ENCODE assay signal across 19 cellular contexts in genomic region chr3:50164481-50164880, GRCh38. TPM values are rescaled to one million over a fixed set of nuclear protein-coding genes. Genes with fewer than 3 reads are reported as not detected.
DNase-seq lines count a peak whose midpoint lies in the region; FAIRE-seq and TF ChIP-seq lines count a peak whose summit lies in the region.
"Had no signal": no experiment of that assay in that cellular context is flagged by ENCODE, and none has a peak within 500 bp of the region (broad histone marks: within the 10 kb centered on the region; RNA-seq: fewer than 3 reads in every experiment).

No MANE protein-coding gene starts in this region.

- DNase-seq in HTR-8/SVneo (ENCODE audit: insufficient read length, low spot score) (no peak), breast epithelium (ENCODE audit: low spot score in 2 of 2) (no peak), mesenchymal stem cell (no peak), NAMALWA (ENCODE audit: low spot score) (no peak), NCI-H146 (lab: John Stamatoyannopoulos, UW) (no peak)
- DNase-seq in CD8-positive, alpha-beta memory T cell = no peak
- no peak for DNase-seq in activated T-cell treated with anti-CD3 and anti-CD28 coated beads, Interleukin-2, amount 50 U/mL, for 48 hours
- DNase-seq: activated naive CD8-positive, alpha-beta T cell treated with anti-CD3 and anti-CD28 coated beads, Interleukin-2, amount 10 ng/mL, durations not matched to agents 7 days and 5 days; NCI-H1436 treated with DMSO at 0.1 percent for 48 hours; stimulated activated CD4-positive, alpha-beta T cell treated with anti-CD3 and anti-CD28 coated beads, Interleukin-4, amount 100 ng/mL, for 24 hours; stimulated activated naive CD8-positive, alpha-beta T cell treated with anti-CD3 and anti-CD28 coated beads, Interleukin-15, Interleukin-2, amounts not matched to agents 100 U/mL and 50 U/mL, for 24 hours; WERI-Rb-1 had no signal

- no peak overlapping the region for H2BK12ac ChIP-seq in mesenchymal stem cell (ENCODE audit: low read length in 2 of 2)

- H3K27ac ChIP-seq in breast epithelium (peak overlapping the region; percentile 71 to 90), mesenchymal stem cell (ENCODE audit: low read length, poor library complexity, severe bottlenecking) (no peak overlapping the region), stomach smooth muscle (ENCODE audit: low read length) (peak overlapping the region; percentile 89)
- no peak overlapping the region for H3K27ac ChIP-seq in CD8-positive, alpha-beta memory T cell (ENCODE audit: low read depth, low read length)
- H3K27ac ChIP-seq: WERI-Rb-1 had no signal

- H3K27me3 ChIP-seq in breast epithelium = no peaks in the 10 kb centered on the region
- H3K27me3 ChIP-seq in mesenchymal stem cell (ENCODE audit: control insufficient read depth in 1 of 2, insufficient read depth in 1 of 2, low read length in 2 of 2) = peaks cover 6 to 7% of the 10 kb centered on the region in 2 experiments
- no peaks in the 10 kb centered on the region for H3K27me3 ChIP-seq in stomach smooth muscle (ENCODE audit: control insufficient read depth in 1 of 2, insufficient read depth in 2 of 2, low read length in 2 of 2)
- no peaks in the 10 kb centered on the region for H3K27me3 ChIP-seq in CD8-positive, alpha-beta memory T cell (ENCODE audit: insufficient read depth, low read length, poor library complexity, severe bottlenecking)

- H3K9me3 ChIP-seq in breast epithelium = no peaks in the 10 kb centered on the region
- no peaks in the 10 kb centered on the region for H3K9me3 ChIP-seq in mesenchymal stem cell (ENCODE audit: control insufficient read depth, low read length)
- H3K9me3 ChIP-seq in stomach smooth muscle (ENCODE audit: control insufficient read depth in 2 of 2, low read length in 2 of 2) = no peaks in the 10 kb centered on the region
- no peaks in the 10 kb centered on the region for H3K9me3 ChIP-seq in CD8-positive, alpha-beta memory T cell (ENCODE audit: low read length)

- H4K91ac ChIP-seq in mesenchymal stem cell (ENCODE audit: low read length) = no peak overlapping the region

- peaks cover 0 to 1% of the 10 kb centered on the region in 2 donors for H3K27me3 Mint-ChIP-seq in CD8-positive, alpha-beta memory T cell

- no peaks in the 10 kb centered on the region for H3K36me3 Mint-ChIP-seq in CD8-positive, alpha-beta memory T cell
- H3K36me3 Mint-ChIP-seq: activated naive CD8-positive, alpha-beta T cell treated with anti-CD3 and anti-CD28 coated beads, Interleukin-2, amount 10 ng/mL, durations not matched to agents 7 days and 5 days; CD4-positive, alpha-beta memory T cell had no signal

- CTCF ChIA-PET in CD8-positive, alpha-beta memory T cell (lab: Charles Lee) = no interaction called here

- H3K79me1 ChIP-seq in mesenchymal stem cell (replicated peaks; ENCODE audit: low read length, poor library complexity, severe bottlenecking) = no peaks in the 10 kb centered on the region

- no peak overlapping the region for H4K8ac ChIP-seq in mesenchymal stem cell (ENCODE audit: low read length)

- H2AK5ac ChIP-seq in mesenchymal stem cell (ENCODE audit: low read length, severe bottlenecking) = peak overlapping the region; percentile 19

- intact Hi-C loops in breast epithelium (cut with DNase I; ENCODE audit: low total_unique reads) = no loop called here

- POLR2A ChIA-PET in CD8-positive, alpha-beta memory T cell (lab: Charles Lee) = interaction anchor here (0.6 kb wide), 1 partner anchor 182 kb away, joined by 5 read pairs; no protein-coding TSS in a partner anchor

- H2AFZ ChIP-seq in mesenchymal stem cell (ENCODE audit: low read depth, low read length) = no peak overlapping the region

- H3K4me1 ChIP-seq in breast epithelium (peaks cover 25 to 44% of the 10 kb centered on the region in 2 donors), mesenchymal stem cell (ENCODE audit: control insufficient read depth, insufficient read depth, low read depth, low read length) (peaks cover 59% of the 10 kb centered on the region), stomach smooth muscle (ENCODE audit: control insufficient read depth, insufficient read depth, low read length) (peaks cover 96% of the 10 kb centered on the region)
- H3K4me1 ChIP-seq in CD8-positive, alpha-beta memory T cell (ENCODE audit: insufficient read depth, low read length) = no peaks in the 10 kb centered on the region

- no peak overlapping the region for H3K4me3 Mint-ChIP-seq in CD8-positive, alpha-beta memory T cell
- H3K4me3 Mint-ChIP-seq: activated naive CD8-positive, alpha-beta T cell treated with anti-CD3 and anti-CD28 coated beads, Interleukin-2, amount 10 ng/mL, durations not matched to agents 7 days and 5 days; CD4-positive, alpha-beta memory T cell; IgD-negative memory B cell had no signal

- TF ChIP-seq CTCF in breast epithelium (IDR thresholded peaks at IDR 0.05) = no peak

- no peak overlapping the region for H3K4me2 ChIP-seq in mesenchymal stem cell (ENCODE audit: low read length, poor library complexity, severe bottlenecking)

- no peaks in the 10 kb centered on the region for H3K4me1 Mint-ChIP-seq in CD8-positive, alpha-beta memory T cell
- H3K4me1 Mint-ChIP-seq: activated naive CD8-positive, alpha-beta T cell treated with anti-CD3 and anti-CD28 coated beads, Interleukin-2, amount 10 ng/mL, durations not matched to agents 7 days and 5 days; CD4-positive, alpha-beta memory T cell; IgD-negative memory B cell had no signal

- no peak overlapping the region for H3K18ac ChIP-seq in mesenchymal stem cell (ENCODE audit: low read depth in 1 of 2, low read length in 2 of 2)

- H2BK5ac ChIP-seq in mesenchymal stem cell (ENCODE audit: low read depth, low read length, poor library complexity, severe bottlenecking) = no peak overlapping the region

- H3K4me3 ChIP-seq in breast epithelium (peak overlapping the region in 1 of 3 donors; percentile 5), mesenchymal stem cell (ENCODE audit: insufficient read depth in 1 of 2, low read depth in 1 of 2, low read length in 2 of 2) (peak overlapping the region in 1 of 2 experiments; percentile 48), stomach smooth muscle (ENCODE audit: low read length in 2 of 2) (peak overlapping the region; percentile 40 to 59)
- no peak overlapping the region for H3K4me3 ChIP-seq in CD8-positive, alpha-beta memory T cell (ENCODE audit: low read length)
- H3K4me3 ChIP-seq: lung had no signal

- H3K36me3 ChIP-seq in breast epithelium (no peaks in the 10 kb centered on the region), mesenchymal stem cell (ENCODE audit: control insufficient read depth in 1 of 2, insufficient read depth in 2 of 2, low read depth in 1 of 2, low read length in 2 of 2) (peaks cover 0 to 31% of the 10 kb centered on the region in 2 experiments), stomach smooth muscle (ENCODE audit: control insufficient read depth in 2 of 2, insufficient read depth in 2 of 2, low read length in 2 of 2) (no peaks in the 10 kb centered on the region)
- H3K36me3 ChIP-seq in CD8-positive, alpha-beta memory T cell (ENCODE audit: insufficient read depth, low read length) = no peaks in the 10 kb centered on the region

- 69% methylated on average over 1 of the region's 1 CpG for WGBS in mesenchymal stem cell

- FAIRE-seq in HTR-8/SVneo (lab: Jason Lieb, UNC) = peak; percentile 82
- FAIRE-seq: G401.6 had no signal

- H3K9me3 Mint-ChIP-seq in CD8-positive, alpha-beta memory T cell = no peaks in the 10 kb centered on the region
- H3K9me3 Mint-ChIP-seq: activated naive CD8-positive, alpha-beta T cell treated with anti-CD3 and anti-CD28 coated beads, Interleukin-2, amount 10 ng/mL, durations not matched to agents 7 days and 5 days; CD4-positive, alpha-beta memory T cell; IgD-negative memory B cell had no signal

- no peak overlapping the region for H3K23ac ChIP-seq in mesenchymal stem cell (ENCODE audit: low read length in 2 of 2)

- H3K27ac Mint-ChIP-seq in CD8-positive, alpha-beta memory T cell = peak overlapping the region in 1 of 8 donors; percentile 34
- H3K27ac Mint-ChIP-seq: activated naive CD8-positive, alpha-beta T cell treated with anti-CD3 and anti-CD28 coated beads, Interleukin-2, amount 10 ng/mL, durations not matched to agents 7 days and 5 days; CD4-positive, alpha-beta memory T cell; IgD-negative memory B cell had no signal

- TF ChIP-seq POLR2A in breast epithelium (IDR thresholded peaks at IDR 0.05) = no peak

- H3K4ac ChIP-seq in mesenchymal stem cell (ENCODE audit: low read depth in 1 of 2, low read length in 2 of 2) = no peak overlapping the region

- peak overlapping the region; percentile 27 for H3K9ac ChIP-seq in mesenchymal stem cell (ENCODE audit: low read length)
- peak overlapping the region; percentile 25 to 64 for H3K9ac ChIP-seq in stomach smooth muscle (ENCODE audit: low read length in 2 of 2)

- no peak overlapping the region for H2BK15ac ChIP-seq in mesenchymal stem cell (ENCODE audit: low read depth, poor library complexity, severe bottlenecking)

- no peak overlapping the region for H3K14ac ChIP-seq in mesenchymal stem cell (ENCODE audit: low read length in 2 of 2)

- no peak overlapping the region for H2BK120ac ChIP-seq in mesenchymal stem cell (ENCODE audit: low read depth, low read length)

RNA-seq across cellular contexts. Expression of gene SEMA3F, which starts 9.4 kb away (rescaled TPM):
- 10 to 100 TPM in 2 of 3 donors, 1 to 10 TPM in 1; 7.7 to 49.8 (median 26.9) TPM for total RNA-seq in breast epithelium
- polyA plus RNA-seq in mesenchymal stem cell (2013, experiment 1 of 2) = 23.6 TPM
- polyA plus RNA-seq in mesenchymal stem cell (2013, experiment 2 of 2) = 23.0 TPM
- not detected for total RNA-seq in CD8-positive, alpha-beta memory T cell
- not detected for polyA plus RNA-seq in CD8-positive, alpha-beta memory T cell
- total RNA-seq: CD4-positive, alpha-beta memory T cell had no signal
- polyA plus RNA-seq: CD4-positive, alpha-beta memory T cell; IgD-negative memory B cell had no signal

RNA-seq across cellular contexts. Expression of gene GNAT1, which starts 26.9 kb away (rescaled TPM):
- not detected for total RNA-seq in breast epithelium
- polyA plus RNA-seq in mesenchymal stem cell (2013, experiment 1 of 2) = not detected
- not detected for polyA plus RNA-seq in mesenchymal stem cell (2013, experiment 2 of 2)
- total RNA-seq in CD8-positive, alpha-beta memory T cell = not detected
- not detected for polyA plus RNA-seq in CD8-positive, alpha-beta memory T cell
- total RNA-seq: activated naive CD8-positive, alpha-beta T cell treated with anti-CD3 and anti-CD28 coated beads, Interleukin-2, amount 10 ng/mL, durations not matched to agents 7 days and 5 days; CD4-positive, alpha-beta memory T cell; dermis microvascular lymphatic vessel endothelial cell; lung; SK-MEL-5 had no signal
- polyA plus RNA-seq: CD4-positive, alpha-beta memory T cell; IgD-negative memory B cell had no signal

RNA-seq across cellular contexts. Expression of gene SLC38A3, which starts 40.6 kb away (rescaled TPM):
- total RNA-seq in breast epithelium = 1 to 10 TPM in 1 of 3 donors, under 1 TPM in 1, not detected in 1; 0.98 to 2.5 TPM
- 0.01 TPM for polyA plus RNA-seq in mesenchymal stem cell (2013, experiment 1 of 2)
- 0.03 TPM for polyA plus RNA-seq in mesenchymal stem cell (2013, experiment 2 of 2)
- total RNA-seq in CD8-positive, alpha-beta memory T cell = not detected
- not detected for polyA plus RNA-seq in CD8-positive, alpha-beta memory T cell
- total RNA-seq: activated naive CD8-positive, alpha-beta T cell treated with anti-CD3 and anti-CD28 coated beads, Interleukin-2, amount 10 ng/mL, durations not matched to agents 7 days and 5 days; CD4-positive, alpha-beta memory T cell had no signal
- polyA plus RNA-seq: CD4-positive, alpha-beta memory T cell; IgD-negative memory B cell had no signal

Comparison
In these comparisons a context has a peak if more than half of its experiments do, and no peak if none do; other contexts are left out.
1. H3K27ac ChIP-seq: peak in breast epithelium (2 of 2) and stomach smooth muscle (single experiment); none in mesenchymal stem cell (single experiment) and CD8-positive, alpha-beta memory T cell (single experiment).
2. RNA of gene SEMA3F, which starts 9.4 kb away (total RNA-seq): 7.7 to 49.8 TPM in breast epithelium; not detected in CD8-positive, alpha-beta memory T cell; every median in the first group is over 4 times any median in the second.